ENCODE assay signal across 24 cellular contexts in genomic region chr18:21650301-21650700, GRCh38.
"Had no signal": no experiment of that assay in that cellular context is flagged by ENCODE, and none has a peak within 500 bp of the region (broad histone marks: within the 10 kb centered on the region; RNA-seq: fewer than 3 reads in every experiment).

No MANE protein-coding gene starts in this region.

- ATAC-seq: left ventricle myocardium superior; lower lobe of right lung; naive thymus-derived CD8-positive, alpha-beta T cell; sciatic nerve; stimulated activated naive CD8-positive, alpha-beta T cell treated with anti-CD3 and anti-CD28 coated beads, Interleukin-15, amount 100 ng/mL, for 72 hours; upper lobe of right lung had no signal

- H3K9me3 ChIP-seq: esophagus squamous epithelium, lower lobe of right lung, prostate gland, right atrium auricular region, suprapubic skin, transverse colon, upper lobe of right lung, uterus had no signal

- H3K4me3 Mint-ChIP-seq: endodermal cell; naive thymus-derived CD8-positive, alpha-beta T cell; nephron progenitor cell; stimulated activated naive CD8-positive, alpha-beta T cell treated with anti-CD3 and anti-CD28 coated beads, Interleukin-15, amount 100 ng/mL, for 72 hours had no signal

- H3K27ac Mint-ChIP-seq: endodermal cell; nephron progenitor cell; stimulated activated naive CD8-positive, alpha-beta T cell treated with anti-CD3 and anti-CD28 coated beads, Interleukin-15, amount 100 ng/mL, for 72 hours had no signal

- H3K4me3 ChIP-seq: dorsolateral prefrontal cortex, esophagus squamous epithelium, lower lobe of right lung, prostate gland, right atrium auricular region, smooth muscle cell, suprapubic skin, transverse colon, upper lobe of right lung, uterus had no signal

- H3K27me3 Mint-ChIP-seq: naive thymus-derived CD8-positive, alpha-beta T cell; stimulated activated naive CD8-positive, alpha-beta T cell treated with anti-CD3 and anti-CD28 coated beads, Interleukin-15, amount 100 ng/mL, for 72 hours had no signal

- H3K4me1 Mint-ChIP-seq: endodermal cell; naive thymus-derived CD8-positive, alpha-beta T cell; nephron progenitor cell had no signal

- H3K27ac ChIP-seq: dorsolateral prefrontal cortex, esophagus squamous epithelium, lower lobe of right lung, prostate gland, right atrium auricular region, suprapubic skin, transverse colon, upper lobe of right lung, uterus had no signal

- H3K27me3 ChIP-seq: dorsolateral prefrontal cortex, esophagus squamous epithelium, right atrium auricular region, suprapubic skin, transverse colon, upper lobe of right lung, uterus had no signal

- H3K4me1 ChIP-seq: esophagus squamous epithelium, lower lobe of right lung, prostate gland, right atrium auricular region, suprapubic skin, transverse colon, upper lobe of right lung, uterus had no signal

- DNase-seq: dorsolateral prefrontal cortex; effector CD4-positive, alpha-beta T cell; endodermal cell; esophagus squamous epithelium; head of caudate nucleus; left ventricle myocardium superior; lower lobe of right lung; naive thymus-derived CD8-positive, alpha-beta T cell; nephron progenitor cell; nucleus accumbens; stimulated activated CD4-positive, alpha-beta T cell treated with anti-CD3 and anti-CD28 coated beads, Interleukin-12 subunit alpha, Interleukin-12 subunit beta, amount 100 ng/mL, for 4 hours; stimulated activated CD4-positive, alpha-beta T cell treated with anti-CD3 and anti-CD28 coated beads, Interleukin-1b, Interleukin-23, amount 100 ng/mL, for 48 hours; stimulated activated CD4-positive, alpha-beta T cell treated with anti-CD3 and anti-CD28 coated beads, Interleukin-4, amount 100 ng/mL, for 1 hour; stimulated activated CD8-positive, alpha-beta memory T cell treated with anti-CD3 and anti-CD28 coated beads, Interleukin-4, amount 100 ng/mL, for 48 hours; stimulated activated naive CD4-positive, alpha-beta T cell; stimulated activated naive CD8-positive, alpha-beta T cell treated with anti-CD3 and anti-CD28 coated beads, Interleukin-15, amount 100 ng/mL, for 72 hours; transverse colon; upper lobe of right lung; uterus had no signal

- H3K36me3 ChIP-seq: lower lobe of right lung, prostate gland, right atrium auricular region, upper lobe of right lung, uterus had no signal
